17 cellular contexts compared by ENCODE assay signal in genomic region chr15:31598620-31599019, GRCh38.
DNase-seq lines count a peak whose midpoint lies in the region; ATAC-seq, FAIRE-seq and TF ChIP-seq lines count a peak whose summit lies in the region.
"Had no signal": no experiment of that assay in that cellular context is flagged by ENCODE, and none has a peak within 500 bp of the region (broad histone marks: within the 10 kb centered on the region; RNA-seq: fewer than 3 reads in every experiment).

No MANE protein-coding gene starts in this region.

- no peak overlapping the region for H3K4me2 ChIP-seq in HepG2 (ENCODE audit: low read depth, low read length)

- TF ChIP-seq RAD21 in HepG2 (CRISPR knock-in tag; IDR thresholded peaks at IDR 0.05), result no peak

- no TSS peak for BruUV-seq in HepG2 (replicated peaks; lab: Mats Ljungman, UMichigan)

- H3K4me1 ChIP-seq in HepG2 (ENCODE audit: insufficient read depth, low read length), result peaks cover 10% of the 10 kb centered on the region
- H3K4me1 ChIP-seq in right lobe of liver, result no peaks in the 10 kb centered on the region
- H3K4me1 ChIP-seq: foreskin keratinocyte had no signal

- FAIRE-seq in HepG2 (lab: Jason Lieb, UNC), result no peak
- FAIRE-seq: D721Med had no signal

- no peaks in the 10 kb centered on the region for H4K20me1 ChIP-seq in HepG2 (ENCODE audit: insufficient read depth, low read length)

- WGBS in HepG2 (ENCODE audit: low lambda C conversion rate), result 0% methylated on average over 3 of the region's 7 CpGs
- 40% methylated on average over 1 of the region's 7 CpGs for WGBS in right lobe of liver (ENCODE audit: insufficient coverage, low coverage, low lambda C conversion rate, missing lambda C conversion rate)

- TF ChIP-seq CTCF in HepG2 (CRISPR knock-in tag; IDR thresholded peaks at IDR 0.05) (no peak), right lobe of liver (IDR thresholded peaks at IDR 0.05) (no peak)

- no peak overlapping the region for H3K9ac ChIP-seq in HepG2 (ENCODE audit: insufficient read depth, low read depth, low read length)

- intact Hi-C loops in HepG2 (cut with micrococcal nuclease; ENCODE audit: unreplicated experiment) (no loop called here), right lobe of liver (cut with DNase I) (no loop called here)

- TF ChIP-seq POLR2A in HepG2 (IDR thresholded peaks at IDR 0.05; ENCODE audit: insufficient read depth in 1 of 2, low read depth in 2 of 2, low read length in 2 of 2) (no peak), right lobe of liver (IDR thresholded peaks at IDR 0.05) (no peak)

- CTCF ChIA-PET in HepG2 (lab: Yijun Ruan, JAX; ENCODE audit: low intra/inter-chr PET ratio, low total read pairs), result no interaction called here

- in situ Hi-C loops in HepG2 (cut with HindIII; ENCODE audit: extremely low pct_ligation_motif_present, low pct_unique_long_range_greater_than_20kb), result no loop called here

- ATAC-seq in HepG2, result peak; percentile 55; the same call in 2 of the 3 replicates
- ATAC-seq in right lobe of liver, result no peak
- no peak for ATAC-seq in GM18517 (IDR thresholded peaks at IDR 0.05; ENCODE audit: unreplicated experiment)
- ATAC-seq in GM19463 (IDR thresholded peaks at IDR 0.05; ENCODE audit: unreplicated experiment), result no peak
- no peak for ATAC-seq in GM21825 (IDR thresholded peaks at IDR 0.05; ENCODE audit: unreplicated experiment)
- ATAC-seq: foreskin keratinocyte, left cardiac atrium had no signal

- POLR2A ChIA-PET in HepG2 (lab: Yijun Ruan, JAX), result no interaction called here

- TF ChIP-seq EP300 in HepG2 (IDR thresholded peaks at IDR 0.05; ENCODE audit: low read depth in 2 of 2, low read length in 2 of 2) (no peak), HepG2 (CRISPR knock-in tag; IDR thresholded peaks at IDR 0.05; ENCODE audit: borderline replicate concordance) (no peak)

- H3K27me3 ChIP-seq in HepG2 (ENCODE audit: control insufficient read depth in 1 of 2, insufficient read depth in 2 of 2, low read length in 2 of 2) (no peaks in the 10 kb centered on the region), right lobe of liver (no peaks in the 10 kb centered on the region)
- H3K27me3 ChIP-seq: neutrophil had no signal

- H3K36me3 ChIP-seq in HepG2 (replicated peaks in 1 of 2; ENCODE audit: control insufficient read depth in 1 of 2, insufficient read depth in 2 of 2, low read length in 2 of 2) (no peaks in the 10 kb centered on the region), right lobe of liver (no peaks in the 10 kb centered on the region)
- H3K36me3 ChIP-seq: neutrophil had no signal

- H3K27ac ChIP-seq in HepG2 (ENCODE audit: extremely low read length, insufficient read depth, low read length), result no peak overlapping the region
- H3K27ac ChIP-seq in right lobe of liver, result no peak overlapping the region
- H3K27ac ChIP-seq: foreskin keratinocyte, neutrophil, SK-N-MC had no signal

- H3K9me3 ChIP-seq in HepG2 (ENCODE audit: low read length), result no peaks in the 10 kb centered on the region
- no peaks in the 10 kb centered on the region for H3K9me3 ChIP-seq in right lobe of liver
- H3K9me3 ChIP-seq: neutrophil had no signal

- H3K79me2 ChIP-seq in HepG2 (ENCODE audit: insufficient read depth, low read length), result no peaks in the 10 kb centered on the region

- H3K4me3 ChIP-seq in HepG2 (replicated peaks in 1 of 3; ENCODE audit: insufficient read depth in 1 of 3, low read depth in 2 of 3, low read length in 3 of 3) (no peak overlapping the region), right lobe of liver (no peak overlapping the region)
- H3K4me3 ChIP-seq: SK-N-MC had no signal

- H2AFZ ChIP-seq in HepG2 (ENCODE audit: low read length), result no peak overlapping the region

- DNase-seq in HepG2 (ENCODE audit: low spot score) (peak; percentile 14), right lobe of liver (no peak), SHP77 treated with DMSO at 0.1 percent for 48 hours (lab: John Stamatoyannopoulos, UW) (peak; percentile 35), islet precursor cell (peak; percentile 94), activated T-cell treated with anti-CD3 and anti-CD28 coated beads for 4 hours (no peak)
- DNase-seq: activated B cell treated with CpG ODN at 0.5 μM for 24 hours, amygdala, foreskin keratinocyte, left cardiac atrium, MM.1S, NCI-H524 treated with DMSO at 0.1 percent for 48 hours had no signal

TF ChIP-seq in HepG2, 621 proteins besides CTCF, POLR2A, EP300 and RAD21:
- TF ChIP-seq CREB3 (CRISPR knock-in tag; IDR thresholded peaks at IDR 0.05) (no peak), ZNF281 (CRISPR knock-in tag; IDR thresholded peaks at IDR 0.05; ENCODE audit: borderline replicate concordance) (peak; percentile 54; the same call in 1 of the 2 replicates), ZXDC (CRISPR knock-in tag; IDR thresholded peaks at IDR 0.05) (no peak), FOXA1 (IDR thresholded peaks at IDR 0.05) (no peak), FOXA1 (CRISPR knock-in tag; IDR thresholded peaks at IDR 0.05) (peak; percentile 35; the same call in 1 of the 2 replicates)

Comparison
In these comparisons a context has a peak if more than half of its experiments do, and no peak if none do; other contexts are left out.
1. DNase-seq: peak in HepG2 (single experiment), SHP77 treated with DMSO at 0.1 percent for 48 hours (single experiment) and islet precursor cell (single experiment); none in right lobe of liver (0 of 3) and activated T-cell treated with anti-CD3 and anti-CD28 coated beads for 4 hours (single experiment).